1 cellular context compared by ENCODE assay signal in the genomic region with DNA sequence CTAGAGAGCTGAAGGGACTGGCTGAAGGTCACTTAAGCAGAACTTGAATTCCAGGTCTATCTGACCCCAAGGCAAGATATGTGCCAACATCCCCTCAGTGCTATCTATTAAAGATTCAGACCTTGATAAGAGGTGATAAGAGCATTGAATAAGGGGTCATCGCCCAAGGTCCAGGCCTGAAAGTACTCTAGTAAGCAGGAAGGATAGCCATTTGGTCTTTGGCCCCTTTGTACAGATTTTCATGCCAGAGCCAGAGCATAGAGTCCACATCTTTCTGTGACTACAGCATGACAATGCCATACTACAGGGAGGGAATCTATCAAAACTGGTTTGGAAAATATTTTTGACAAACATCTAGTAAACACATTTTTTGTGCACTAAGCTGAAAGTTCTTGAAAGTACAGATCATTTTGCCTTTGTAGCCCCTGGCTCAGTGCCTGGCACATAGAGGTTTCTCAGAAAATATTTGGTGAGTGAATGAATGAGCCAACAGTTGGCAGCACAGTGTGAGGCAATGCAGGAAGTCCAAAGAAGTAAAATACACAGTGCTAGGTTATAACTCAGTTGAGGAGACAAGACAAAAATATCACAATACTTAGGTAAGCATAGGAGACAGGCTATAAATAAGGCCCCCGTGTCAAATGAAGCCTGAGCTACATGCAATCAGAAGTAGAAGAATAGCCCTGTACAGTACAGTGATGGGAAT.
TF ChIP-seq lines count a peak whose summit lies in the region.

No MANE protein-coding gene starts in this region.

TF ChIP-seq in HepG2, 621 proteins besides CTCF, POLR2A, EP300 and RAD21 (continued from another document):
- TF ChIP-seq ZNF3 (CRISPR knock-in tag; IDR thresholded peaks at IDR 0.05) (peak; percentile 68; the same call in 1 of the 2 replicates), ELF3 (CRISPR knock-in tag; IDR thresholded peaks at IDR 0.05) (peak; percentile 47; the same call in 1 of the 2 replicates), GABPA (IDR thresholded peaks at IDR 0.05; ENCODE audit: low read depth, low read length) (no peak), GABPA (CRISPR knock-in tag; IDR thresholded peaks at IDR 0.05; ENCODE audit: low read depth) (no peak), RNF2 (conservative IDR thresholded peaks at IDR 0.05; ENCODE audit: low read depth) (no peak), ZNF543 (CRISPR knock-in tag; IDR thresholded peaks at IDR 0.05) (no peak), NFRKB (IDR thresholded peaks at IDR 0.05) (no peak), ZSCAN20 (CRISPR knock-in tag; IDR thresholded peaks at IDR 0.05; ENCODE audit: borderline replicate concordance) (no peak), ZNF136 (CRISPR knock-in tag; IDR thresholded peaks at IDR 0.05; ENCODE audit: low read depth) (no peak), CEBPB (IDR thresholded peaks at IDR 0.05; ENCODE audit: borderline replicate concordance, low read depth, low read length) (peak; percentile 65; the same call in 1 of the 2 replicates), FIP1L1 (IDR thresholded peaks at IDR 0.05; ENCODE audit: borderline replicate concordance, insufficient read depth, low read depth, low read length) (no peak), HNF4A (CRISPR knock-in tag; IDR thresholded peaks at IDR 0.05) (peak; percentile 54), AHDC1 (CRISPR knock-in tag; IDR thresholded peaks at IDR 0.05; ENCODE audit: borderline replicate concordance) (0 out of 2 replicates have a peak, but pooled peaks have one; percentile 5), ELF1 (CRISPR knock-in tag; IDR thresholded peaks at IDR 0.05) (peak; percentile 17; the same call in 1 of the 2 replicates), NFIC (IDR thresholded peaks at IDR 0.05; ENCODE audit: low read length) (no peak), CEBPG (CRISPR knock-in tag; IDR thresholded peaks at IDR 0.05) (peak; percentile 49; the same call in 1 of the 2 replicates), SP1 (IDR thresholded peaks at IDR 0.05) (no peak), SP1 (CRISPR knock-in tag; IDR thresholded peaks at IDR 0.05) (no peak), CBX5 (CRISPR knock-in tag; IDR thresholded peaks at IDR 0.05; ENCODE audit: borderline replicate concordance) (no peak), ZBTB3 (CRISPR knock-in tag; IDR thresholded peaks at IDR 0.05; ENCODE audit: borderline replicate concordance, low read depth) (no peak), ZNF784 (CRISPR knock-in tag; IDR thresholded peaks at IDR 0.05; ENCODE audit: borderline replicate concordance) (no peak), ASH2L (IDR thresholded peaks at IDR 0.05; ENCODE audit: insufficient read length, low read depth, low read length) (peak; percentile 49)
- TF ChIP-seq, protein P1, sequence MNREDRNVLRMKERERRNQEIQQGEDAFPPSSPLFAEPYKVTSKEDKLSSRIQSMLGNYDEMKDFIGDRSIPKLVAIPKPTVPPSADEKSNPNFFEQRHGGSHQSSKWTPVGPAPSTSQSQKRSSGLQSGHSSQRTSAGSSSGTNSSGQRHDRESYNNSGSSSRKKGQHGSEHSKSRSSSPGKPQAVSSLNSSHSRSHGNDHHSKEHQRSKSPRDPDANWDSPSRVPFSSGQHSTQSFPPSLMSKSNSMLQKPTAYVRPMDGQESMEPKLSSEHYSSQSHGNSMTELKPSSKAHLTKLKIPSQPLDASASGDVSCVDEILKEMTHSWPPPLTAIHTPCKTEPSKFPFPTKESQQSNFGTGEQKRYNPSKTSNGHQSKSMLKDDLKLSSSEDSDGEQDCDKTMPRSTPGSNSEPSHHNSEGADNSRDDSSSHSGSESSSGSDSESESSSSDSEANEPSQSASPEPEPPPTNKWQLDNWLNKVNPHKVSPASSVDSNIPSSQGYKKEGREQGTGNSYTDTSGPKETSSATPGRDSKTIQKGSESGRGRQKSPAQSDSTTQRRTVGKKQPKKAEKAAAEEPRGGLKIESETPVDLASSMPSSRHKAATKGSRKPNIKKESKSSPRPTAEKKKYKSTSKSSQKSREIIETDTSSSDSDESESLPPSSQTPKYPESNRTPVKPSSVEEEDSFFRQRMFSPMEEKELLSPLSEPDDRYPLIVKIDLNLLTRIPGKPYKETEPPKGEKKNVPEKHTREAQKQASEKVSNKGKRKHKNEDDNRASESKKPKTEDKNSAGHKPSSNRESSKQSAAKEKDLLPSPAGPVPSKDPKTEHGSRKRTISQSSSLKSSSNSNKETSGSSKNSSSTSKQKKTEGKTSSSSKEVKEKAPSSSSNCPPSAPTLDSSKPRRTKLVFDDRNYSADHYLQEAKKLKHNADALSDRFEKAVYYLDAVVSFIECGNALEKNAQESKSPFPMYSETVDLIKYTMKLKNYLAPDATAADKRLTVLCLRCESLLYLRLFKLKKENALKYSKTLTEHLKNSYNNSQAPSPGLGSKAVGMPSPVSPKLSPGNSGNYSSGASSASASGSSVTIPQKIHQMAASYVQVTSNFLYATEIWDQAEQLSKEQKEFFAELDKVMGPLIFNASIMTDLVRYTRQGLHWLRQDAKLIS (CRISPR knock-in tag; IDR thresholded peaks at IDR 0.05): no peak
- TF ChIP-seq, protein P2, sequence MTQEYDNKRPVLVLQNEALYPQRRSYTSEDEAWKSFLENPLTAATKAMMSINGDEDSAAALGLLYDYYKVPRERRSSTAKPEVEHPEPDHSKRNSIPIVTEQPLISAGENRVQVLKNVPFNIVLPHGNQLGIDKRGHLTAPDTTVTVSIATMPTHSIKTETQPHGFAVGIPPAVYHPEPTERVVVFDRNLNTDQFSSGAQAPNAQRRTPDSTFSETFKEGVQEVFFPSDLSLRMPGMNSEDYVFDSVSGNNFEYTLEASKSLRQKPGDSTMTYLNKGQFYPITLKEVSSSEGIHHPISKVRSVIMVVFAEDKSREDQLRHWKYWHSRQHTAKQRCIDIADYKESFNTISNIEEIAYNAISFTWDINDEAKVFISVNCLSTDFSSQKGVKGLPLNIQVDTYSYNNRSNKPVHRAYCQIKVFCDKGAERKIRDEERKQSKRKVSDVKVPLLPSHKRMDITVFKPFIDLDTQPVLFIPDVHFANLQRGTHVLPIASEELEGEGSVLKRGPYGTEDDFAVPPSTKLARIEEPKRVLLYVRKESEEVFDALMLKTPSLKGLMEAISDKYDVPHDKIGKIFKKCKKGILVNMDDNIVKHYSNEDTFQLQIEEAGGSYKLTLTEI (CRISPR knock-in tag; conservative IDR thresholded peaks at IDR 0.05): no peak
- TF ChIP-seq, protein P3, sequence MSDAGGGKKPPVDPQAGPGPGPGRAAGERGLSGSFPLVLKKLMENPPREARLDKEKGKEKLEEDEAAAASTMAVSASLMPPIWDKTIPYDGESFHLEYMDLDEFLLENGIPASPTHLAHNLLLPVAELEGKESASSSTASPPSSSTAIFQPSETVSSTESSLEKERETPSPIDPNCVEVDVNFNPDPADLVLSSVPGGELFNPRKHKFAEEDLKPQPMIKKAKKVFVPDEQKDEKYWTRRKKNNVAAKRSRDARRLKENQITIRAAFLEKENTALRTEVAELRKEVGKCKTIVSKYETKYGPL (CRISPR knock-in tag; IDR thresholded peaks at IDR 0.05): no peak
TF ChIP-seq in HepG2: peak in this region for 10.
